Comparison of ENCODE assay signal across 27 cellular contexts in genomic region chr1:54816130-54816529, GRCh38. TPM values are rescaled to one million over a fixed set of nuclear protein-coding genes. Genes with fewer than 3 reads are reported as not detected.
DNase-seq lines count a peak whose midpoint lies in the region; ATAC-seq, FAIRE-seq and TF ChIP-seq lines count a peak whose summit lies in the region.
"Had no signal": no experiment of that assay in that cellular context is flagged by ENCODE, and none has a peak within 500 bp of the region (broad histone marks: within the 10 kb centered on the region; RNA-seq: fewer than 3 reads in every experiment).

No MANE protein-coding gene starts in this region.

- H3K36me3 Mint-ChIP-seq in activated CD8-positive, alpha-beta memory T cell treated with anti-CD3 and anti-CD28 coated beads, Interleukin-2, amount 10 ng/mL, durations not matched to agents 7 days and 5 days: no peaks in the 10 kb centered on the region

- H3K4me1 ChIP-seq in small intestine (ENCODE audit: control insufficient read depth in 2 of 2, insufficient read depth in 1 of 2, low read depth in 1 of 2, low read length in 1 of 2) (peaks cover 0 to 6% of the 10 kb centered on the region in 2 donors), right lobe of liver (peaks cover 0 to 1% (median 0%) of the 10 kb centered on the region in 4 donors)
- H3K4me1 ChIP-seq: SJCRH30 had no signal

- peaks cover 47% of the 10 kb centered on the region for H3K4me1 Mint-ChIP-seq in activated CD8-positive, alpha-beta memory T cell treated with anti-CD3 and anti-CD28 coated beads, Interleukin-2, amount 10 ng/mL, durations not matched to agents 7 days and 5 days

- no peak for TF ChIP-seq CTCF in right lobe of liver (IDR thresholded peaks at IDR 0.05)

- H3K27me3 ChIP-seq in small intestine (ENCODE audit: control insufficient read depth in 2 of 2, insufficient read depth in 2 of 2, low read length in 2 of 2): no peaks in the 10 kb centered on the region
- H3K27me3 ChIP-seq in right lobe of liver: no peaks in the 10 kb centered on the region
- H3K27me3 ChIP-seq: MG63 had no signal

- no peak for FAIRE-seq in small intestine (lab: Jason Lieb, UNC)
- FAIRE-seq: G401.6, H1 had no signal

- H3K4me3 ChIP-seq in small intestine (ENCODE audit: low read depth in 1 of 2, low read length in 2 of 2) (peak overlapping the region in 1 of 2 donors; percentile 8), right lobe of liver (no peak overlapping the region)
- H3K4me3 ChIP-seq: MG63, SJCRH30 had no signal

- intact Hi-C loops in right lobe of liver (cut with DNase I): loop anchor here (10.0 kb wide), 1 partner anchor 141 kb away; no protein-coding TSS in a partner anchor

- H3K27ac ChIP-seq in small intestine (ENCODE audit: low read depth in 1 of 2, low read length in 1 of 2) (peak overlapping the region; percentile 67 to 79), right lobe of liver (no peak overlapping the region)
- H3K27ac ChIP-seq: SJCRH30 had no signal

- no peak for TF ChIP-seq POLR2A in right lobe of liver (IDR thresholded peaks at IDR 0.05)

- peaks cover 4% of the 10 kb centered on the region for H3K27me3 Mint-ChIP-seq in activated CD8-positive, alpha-beta memory T cell treated with anti-CD3 and anti-CD28 coated beads, Interleukin-2, amount 10 ng/mL, durations not matched to agents 7 days and 5 days

- 32 to 64% (median 51%) methylated on average over 6 of the region's 6 CpGs for WGBS in small intestine, 3 donors
- 100% methylated on average over 2 of the region's 6 CpGs for WGBS in right lobe of liver (ENCODE audit: insufficient coverage, low coverage, low lambda C conversion rate, missing lambda C conversion rate)

- peak; percentile 37 for DNase-seq in activated CD8-positive, alpha-beta memory T cell treated with anti-CD3 and anti-CD28 coated beads, Interleukin-2, amount 10 ng/mL, durations not matched to agents 7 days and 5 days
- DNase-seq in activated CD8-positive, alpha-beta memory T cell treated with anti-CD3 and anti-CD28 coated beads, Interleukin-2, amount 50 U/mL, for 48 hours: no peak
- DNase-seq in left lobe of liver (ENCODE audit: low spot score) (peak; percentile 19), small intestine (no peak), ureter (ENCODE audit: low spot score) (peak; percentile 24), G401 (ENCODE audit: low spot score) (no peak), right lobe of liver (no peak)
- DNase-seq: 8988T; Calu3; DMS153; HCEC 1CT; IMR-90; KG1; MG63; NCI-H2029; NCI-H446 treated with DMSO at 0.1 percent for 48 hours; NCI-H526; NCI-H82; NK-92 treated with Interleukin-12 subunit alpha and Interleukin-12 subunit beta, amount 100 ng/mL, for 24 hours; PC-3; SJCRH30 had no signal

- in situ Hi-C loops in G401 (cut with HindIII; ENCODE audit: low sequenced_read_pairs): no loop called here

- no peak overlapping the region for H3K27ac Mint-ChIP-seq in activated CD8-positive, alpha-beta memory T cell treated with anti-CD3 and anti-CD28 coated beads, Interleukin-2, amount 10 ng/mL, durations not matched to agents 7 days and 5 days

- CTCF ChIA-PET in activated CD8-positive, alpha-beta memory T cell treated with anti-CD3 and anti-CD28 coated beads, Interleukin-2, amount 10 ng/mL, durations not matched to agents 7 days and 5 days (lab: Charles Lee): interaction anchor here (1.1 to 1.7 kb wide), 2 partner anchors 9 to 144 kb away, joined by 4 to 5 read pairs; no protein-coding TSS in a partner anchor

- no peak overlapping the region for H3K4me3 Mint-ChIP-seq in activated CD8-positive, alpha-beta memory T cell treated with anti-CD3 and anti-CD28 coated beads, Interleukin-2, amount 10 ng/mL, durations not matched to agents 7 days and 5 days

- H3K36me3 ChIP-seq in small intestine (ENCODE audit: control insufficient read depth in 2 of 2, insufficient read depth in 2 of 2, low read length in 2 of 2) (no peaks in the 10 kb centered on the region), right lobe of liver (no peaks in the 10 kb centered on the region)
- H3K36me3 ChIP-seq: MG63, SJCRH30 had no signal

- no peak for ATAC-seq in activated CD8-positive, alpha-beta memory T cell treated with anti-CD3 and anti-CD28 coated beads, Interleukin-2, amount 10 ng/mL, durations not matched to agents 7 days and 5 days
- no peak for ATAC-seq in left lobe of liver
- no peak for ATAC-seq in HG03175 (IDR thresholded peaks at IDR 0.05; ENCODE audit: unreplicated experiment)
- no peak for ATAC-seq in right lobe of liver
- ATAC-seq: PC-3, Right ventricle myocardium inferior had no signal

- H3K9me3 ChIP-seq in small intestine (ENCODE audit: control insufficient read depth, low read depth) (no peaks in the 10 kb centered on the region), right lobe of liver (no peaks in the 10 kb centered on the region)
- H3K9me3 ChIP-seq: MG63, SJCRH30 had no signal

- no peaks in the 10 kb centered on the region for H3K9me3 Mint-ChIP-seq in activated CD8-positive, alpha-beta memory T cell treated with anti-CD3 and anti-CD28 coated beads, Interleukin-2, amount 10 ng/mL, durations not matched to agents 7 days and 5 days (ENCODE audit: low read depth)

RNA-seq across cellular contexts. Expression of gene TTC22, which starts 15.0 kb away (rescaled TPM):
- 10 to 100 TPM in 1 of 2 experiments, 1 to 10 TPM in 1; 9.1 to 17.9 TPM for total RNA-seq in activated CD8-positive, alpha-beta memory T cell treated with anti-CD3 and anti-CD28 coated beads, Interleukin-2, amount 10 ng/mL, durations not matched to agents 7 days and 5 days
- total RNA-seq in left lobe of liver (4.4 TPM), ureter (14.9 TPM), right lobe of liver (1 to 10 TPM; 2.7 to 8.9 (median 4.7) TPM)
- 10 to 100 TPM; 10.7 to 27.5 (median 20.0) TPM for polyA plus RNA-seq in small intestine
- total RNA-seq in G401 (2014; rRNA removed; shearing (Covaris generic)): not detected in 2 replicates
- total RNA-seq: IMR-90, Right ventricle myocardium inferior, RPMI7951, SJCRH30 had no signal
- polyA plus RNA-seq: BJ, IMR-90 had no signal

RNA-seq across cellular contexts. Expression of gene PARS2, which starts 51.8 kb away (rescaled TPM):
- total RNA-seq in activated CD8-positive, alpha-beta memory T cell treated with anti-CD3 and anti-CD28 coated beads, Interleukin-2, amount 10 ng/mL, durations not matched to agents 7 days and 5 days: 1 to 10 TPM; 5.0 to 6.4 TPM
- total RNA-seq in left lobe of liver (4.3 TPM), ureter (6.2 TPM), right lobe of liver (1 to 10 TPM; 3.2 to 5.4 (median 4.0) TPM)
- polyA plus RNA-seq in small intestine: 1 to 10 TPM; 2.5 to 4.8 (median 3.0) TPM
- 10.0 and 17.2 TPM in 2 replicates for total RNA-seq in G401 (2014; rRNA removed; shearing (Covaris generic))

Comparison
In these comparisons a context has a peak if more than half of its experiments do, and no peak if none do; other contexts are left out.
1. DNase-seq: peak in activated CD8-positive, alpha-beta memory T cell treated with anti-CD3 and anti-CD28 coated beads, Interleukin-2, amount 10 ng/mL, durations not matched to agents 7 days and 5 days (single experiment), left lobe of liver (single experiment) and ureter (single experiment); none in activated CD8-positive, alpha-beta memory T cell treated with anti-CD3 and anti-CD28 coated beads, Interleukin-2, amount 50 U/mL, for 48 hours (single experiment), small intestine (single experiment), G401 (single experiment) and right lobe of liver (0 of 3).
2. H3K27ac ChIP-seq: peak in small intestine (2 of 2); none in right lobe of liver (0 of 3).